ENCODE assay signal across 7 cellular contexts in the genomic region with DNA sequence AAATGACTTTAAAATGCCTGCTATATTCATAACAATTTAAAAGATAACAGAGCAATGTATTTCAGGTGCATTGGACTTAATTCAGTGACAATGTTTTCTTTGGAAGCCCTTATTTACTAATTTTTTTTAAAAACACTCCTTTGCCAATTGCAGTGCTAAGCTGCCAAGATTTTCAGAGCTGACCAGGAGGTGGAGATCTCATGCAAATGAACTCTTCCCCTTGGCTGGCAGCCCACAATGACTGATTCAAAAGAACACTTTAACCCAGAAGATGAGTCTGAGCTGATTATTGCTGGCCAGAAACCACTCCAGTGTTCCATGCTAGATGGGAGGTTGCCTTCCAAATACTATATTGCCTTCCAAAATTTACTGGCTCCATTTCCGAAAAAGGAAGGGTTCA.
DNase-seq lines count a peak whose midpoint lies in the region; ATAC-seq, FAIRE-seq and TF ChIP-seq lines count a peak whose summit lies in the region.

No MANE protein-coding gene starts in this region.

- WGBS in sigmoid colon, 2 donors = 39 to 68% methylated on average over 1 of the region's 1 CpG

- H3K27ac ChIP-seq in SK-N-MC (peak overlapping the region; percentile 92), sigmoid colon (no peak overlapping the region)

- no peak for TF ChIP-seq POLR2A in sigmoid colon (IDR thresholded peaks at IDR 0.05)
- no peak for TF ChIP-seq POLR2A in GM18505 (IDR thresholded peaks at IDR 0.05; ENCODE audit: borderline replicate concordance, extremely low read depth, insufficient read depth, insufficient read length)

- intact Hi-C loops in sigmoid colon (cut with DNase I) = no loop called here

- peaks cover 0 to 20% (median 10%) of the 10 kb centered on the region in 4 donors for H3K4me1 ChIP-seq in sigmoid colon

- ATAC-seq in HG02610 (IDR thresholded peaks at IDR 0.05; ENCODE audit: unreplicated experiment) = no peak
- ATAC-seq in GM18505 (IDR thresholded peaks at IDR 0.05; ENCODE audit: unreplicated experiment) = no peak

- DNase-seq in HT-29 (ENCODE audit: low spot score) = peak; percentile 36
- DNase-seq in SK-N-MC (ENCODE audit: low read depth, low spot score) = no peak
- peak; percentile 20 to 22 for DNase-seq in frontal cortex (ENCODE audit: low spot score in 2 of 2)
- DNase-seq in sigmoid colon = peak; percentile 90
- DNase-seq in SK-N-DZ (ENCODE audit: low spot score) = no peak

- no peaks in the 10 kb centered on the region for H3K27me3 ChIP-seq in sigmoid colon

- TF ChIP-seq CTCF in sigmoid colon (IDR thresholded peaks at IDR 0.05) = no peak

- no peak for TF ChIP-seq EP300 in sigmoid colon (IDR thresholded peaks at IDR 0.05)

- FAIRE-seq in frontal cortex (lab: Jason Lieb, UNC) = peak; percentile 70

- no peak overlapping the region for H3K9ac ChIP-seq in SK-N-MC (ENCODE audit: insufficient read length)

- H3K4me3 ChIP-seq in SK-N-MC (peak overlapping the region; percentile 78), sigmoid colon (no peak overlapping the region)

- no peaks in the 10 kb centered on the region for H3K36me3 ChIP-seq in SK-N-MC (ENCODE audit: insufficient read depth, low read length)
- H3K36me3 ChIP-seq in sigmoid colon = no peaks in the 10 kb centered on the region

- no peaks in the 10 kb centered on the region for H3K9me3 ChIP-seq in SK-N-MC (ENCODE audit: low read depth, low read length)
- no peaks in the 10 kb centered on the region for H3K9me3 ChIP-seq in sigmoid colon

Comparison
In these comparisons a context has a peak if more than half of its experiments do, and no peak if none do; other contexts are left out.
1. DNase-seq: peak in HT-29 (single experiment), frontal cortex (2 of 2) and sigmoid colon (single experiment); none in SK-N-MC (single experiment) and SK-N-DZ (single experiment).